15 cellular contexts compared by ENCODE assay signal in genomic region chr1:237098517-237098916, GRCh38. TPM values are rescaled to one million over a fixed set of nuclear protein-coding genes. Genes with fewer than 3 reads are reported as not detected.
DNase-seq lines count a peak whose midpoint lies in the region; TF ChIP-seq lines count a peak whose summit lies in the region.
"Had no signal": no experiment of that assay in that cellular context is flagged by ENCODE, and none has a peak within 500 bp of the region (broad histone marks: within the 10 kb centered on the region; RNA-seq: fewer than 3 reads in every experiment).

No MANE protein-coding gene starts in this region.

- H4K20me1 ChIP-seq in hepatocyte (ENCODE audit: insufficient read depth, poor library complexity, severe bottlenecking) = no peaks in the 10 kb centered on the region

- H3K9me2 ChIP-seq in hepatocyte (replicated peaks; ENCODE audit: insufficient read depth) = no peaks in the 10 kb centered on the region

- peak; percentile 57 for DNase-seq in Daoy (ENCODE audit: low read depth)
- DNase-seq in M059J (ENCODE audit: low read depth) = peak; percentile 7
- DNase-seq in epithelial cell of proximal tubule (ENCODE audit: low read depth) = peak; percentile 2
- peak; percentile 57 for DNase-seq in superior temporal gyrus (ENCODE audit: extremely low spot score)
- no peak for DNase-seq in hepatocyte (ENCODE audit: low spot score)
- no peak for DNase-seq in stimulated activated CD4-positive, alpha-beta T cell treated with anti-CD3 and anti-CD28 coated beads, Interleukin-15, amount 100 ng/mL, for 24 hours
- DNase-seq in NCI-H2081 treated with DMSO at 0.1 percent for 48 hours (lab: John Stamatoyannopoulos, UW) = no peak
- DNase-seq: BE2C; CD4-positive, alpha-beta T cell; H7; KG1; NCI-H1436 treated with DMSO at 0.1 percent for 48 hours; NCI-H2081; T-cell had no signal

- H3K27me3 ChIP-seq in hepatocyte = no peaks in the 10 kb centered on the region
- H3K27me3 ChIP-seq: BE2C had no signal

- H3K79me2 ChIP-seq in hepatocyte = no peaks in the 10 kb centered on the region

- WGBS in hepatocyte (ENCODE audit: low lambda C conversion rate, missing lambda C conversion rate) = 73% methylated on average over 2 of the region's 2 CpGs

- no peaks in the 10 kb centered on the region for H3K36me3 ChIP-seq in hepatocyte (replicated peaks; ENCODE audit: insufficient read depth, low read depth)
- H3K36me3 ChIP-seq: BE2C had no signal

- no peak overlapping the region for H2AFZ ChIP-seq in hepatocyte

- H3K27ac ChIP-seq in hepatocyte = no peak overlapping the region
- H3K27ac ChIP-seq: SK-N-MC had no signal

- TF ChIP-seq CTCF in epithelial cell of proximal tubule (conservative IDR thresholded peaks at IDR 0.05; ENCODE audit: low read depth, low read length) (no peak), hepatocyte (IDR thresholded peaks at IDR 0.05; ENCODE audit: poor library complexity) (no peak)

- H3K4me1 ChIP-seq in hepatocyte (ENCODE audit: insufficient read depth) = no peaks in the 10 kb centered on the region
- H3K4me1 ChIP-seq: BE2C had no signal

- no peak overlapping the region for H3K4me2 ChIP-seq in hepatocyte

- H3K9me3 ChIP-seq in hepatocyte (ENCODE audit: low read depth) = no peaks in the 10 kb centered on the region
- H3K9me3 ChIP-seq: BE2C had no signal

- H3K4me3 ChIP-seq in epithelial cell of proximal tubule (ENCODE audit: low read depth, low read length) = no peak overlapping the region
- H3K4me3 ChIP-seq in hepatocyte = no peak overlapping the region
- H3K4me3 ChIP-seq: SK-N-MC had no signal

RNA-seq across cellular contexts. Expression of gene RYR2, which starts 56.5 kb away (rescaled TPM):
- total RNA-seq in Daoy (2014; rRNA removed; shearing (Covaris generic)) = 0.83 and 1.1 TPM in 2 replicates
- total RNA-seq in M059J (2014; rRNA removed; shearing (Covaris generic)) = 0.07 and 0.27 TPM in 2 replicates
- total RNA-seq in epithelial cell of proximal tubule (0.58 and 0.63 TPM in 2 replicates), hepatocyte (0.50 and 1.1 TPM in 2 replicates)
- polyA plus RNA-seq in hepatocyte = 0.33 and 0.95 TPM in 2 replicates
- total RNA-seq: CD4-positive, alpha-beta T cell had no signal

Comparison
In these comparisons a context has a peak if more than half of its experiments do, and no peak if none do; other contexts are left out.
1. DNase-seq: peak in Daoy (single experiment), M059J (single experiment), epithelial cell of proximal tubule (single experiment) and superior temporal gyrus (single experiment); none in hepatocyte (single experiment), stimulated activated CD4-positive, alpha-beta T cell treated with anti-CD3 and anti-CD28 coated beads, Interleukin-15, amount 100 ng/mL, for 24 hours (single experiment) and NCI-H2081 treated with DMSO at 0.1 percent for 48 hours (single experiment).